In genomic region chr1:213927897-213928296, GRCh38 we compare ENCODE assay signal across 1 cellular context.
TF ChIP-seq lines count a peak whose summit lies in the region.

No MANE protein-coding gene starts in this region.

TF ChIP-seq in SK-N-SH, 30 proteins besides CTCF, POLR2A, EP300 and RAD21 (continued from another document):
- TF ChIP-seq GATA2 (CRISPR knock-in tag; IDR thresholded peaks at IDR 0.05): no peak
- no peak for TF ChIP-seq RFX5 (IDR thresholded peaks at IDR 0.05; ENCODE audit: low read length)
- TF ChIP-seq NRF1 (IDR thresholded peaks at IDR 0.05; ENCODE audit: low read depth, low read length): no peak
- no peak for TF ChIP-seq MAX (IDR thresholded peaks at IDR 0.05; ENCODE audit: low read depth)
- TF ChIP-seq EZH2phosphoT487 (IDR thresholded peaks at IDR 0.05; ENCODE audit: borderline replicate concordance, low read depth): no peak
- TF ChIP-seq POLR2AphosphoS5 (IDR thresholded peaks at IDR 0.05; ENCODE audit: low read depth, low read length): no peak
- TF ChIP-seq FOXM1 (IDR thresholded peaks at IDR 0.05; ENCODE audit: low read depth): no peak
- no peak for TF ChIP-seq MEF2A (IDR thresholded peaks at IDR 0.05; ENCODE audit: borderline replicate concordance, low read depth)
TF ChIP-seq in SK-N-SH: peak in this region for 0.
